ENCODE assay signal across 8 cellular contexts in the genomic region with DNA sequence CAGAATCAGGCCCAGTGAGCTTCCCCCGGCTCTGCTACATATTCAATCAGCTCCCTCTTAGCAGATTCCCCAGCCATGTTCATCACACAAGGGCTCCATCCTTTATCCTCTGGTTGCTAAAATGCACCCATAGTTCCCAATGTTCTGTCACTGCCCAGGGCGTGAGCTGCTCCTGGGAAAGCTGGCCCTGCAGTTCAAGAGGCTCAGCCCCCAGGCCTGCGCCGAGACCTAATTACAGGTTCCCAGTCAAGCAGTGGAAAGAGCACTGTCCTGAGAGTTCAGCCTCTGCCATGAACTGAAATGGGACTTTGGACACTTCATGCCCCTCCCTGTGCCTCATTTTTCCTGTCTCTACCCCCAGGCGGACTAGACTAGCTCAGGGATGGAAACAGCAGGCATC.
"Had no signal": no experiment of that assay in that cellular context is flagged by ENCODE, and none has a peak within 500 bp of the region (broad histone marks: within the 10 kb centered on the region; RNA-seq: fewer than 3 reads in every experiment).

No MANE protein-coding gene starts in this region.

- FAIRE-seq: G401.6, GM12878, GM12891, GM12892, GM18507, GM19239 had no signal

- ATAC-seq: GM12878 had no signal

- H3K4me3 ChIP-seq: GM12878 had no signal

- DNase-seq: GDM1, GF-D8 had no signal
